ENCODE assay signal across 19 cellular contexts in genomic region chr4:88745581-88746163, GRCh38. TPM values are rescaled to one million over a fixed set of nuclear protein-coding genes. Genes with fewer than 3 reads are reported as not detected.
A peak's percentile ranks its signal among the peaks of the same experiment; 100 is the strongest.
DNase-seq lines count a peak whose midpoint lies in the region; ATAC-seq, FAIRE-seq and TF ChIP-seq lines count a peak whose summit lies in the region.
"Had no signal": no experiment of that assay in that cellular context is flagged by ENCODE, and none has a peak within 500 bp of the region (broad histone marks: within the 10 kb centered on the region; RNA-seq: fewer than 3 reads in every experiment).

No MANE protein-coding gene starts in this region.

- no peak overlapping the region for H3K4ac ChIP-seq in mesenchymal stem cell (ENCODE audit: low read depth in 1 of 2, low read length in 2 of 2)

- H2BK120ac ChIP-seq in mesenchymal stem cell (ENCODE audit: low read depth, low read length): no peak overlapping the region

- no peak for TF ChIP-seq CTCF in astrocyte (IDR thresholded peaks at IDR 0.05; ENCODE audit: insufficient read depth, low read depth, low read length)
- no peak for TF ChIP-seq CTCF in cardiac muscle cell (IDR thresholded peaks at IDR 0.05; ENCODE audit: low read depth, low read length)
- TF ChIP-seq CTCF in tibial artery (IDR thresholded peaks at IDR 0.05): no peak
- no peak for TF ChIP-seq CTCF in GM13976 (IDR thresholded peaks at IDR 0.05; ENCODE audit: borderline replicate concordance, control extremely low read depth, extremely low read depth, insufficient read depth, missing control alignments)

- no peaks in the 10 kb centered on the region for H3K9me3 ChIP-seq in astrocyte (ENCODE audit: insufficient read depth, low read depth, low read length)
- no peaks in the 10 kb centered on the region for H3K9me3 ChIP-seq in cardiac muscle cell (ENCODE audit: low read depth)
- no peaks in the 10 kb centered on the region for H3K9me3 ChIP-seq in mesenchymal stem cell (ENCODE audit: control insufficient read depth, low read length)
- H3K9me3 ChIP-seq in tibial artery: no peaks in the 10 kb centered on the region

- H3K27me3 ChIP-seq in astrocyte (ENCODE audit: insufficient read depth, low read length): no peaks in the 10 kb centered on the region
- no peaks in the 10 kb centered on the region for H3K27me3 ChIP-seq in cardiac muscle cell
- H3K27me3 ChIP-seq in mesenchymal stem cell (ENCODE audit: control insufficient read depth in 1 of 2, insufficient read depth in 1 of 2, low read length in 2 of 2): no peaks in the 10 kb centered on the region
- no peaks in the 10 kb centered on the region for H3K27me3 ChIP-seq in tibial artery

- H2BK15ac ChIP-seq in mesenchymal stem cell (ENCODE audit: low read depth, poor library complexity, severe bottlenecking): no peak overlapping the region

- intact Hi-C loops in tibial artery (cut with DNase I; ENCODE audit: low total_unique reads): no loop called here

- H3K27ac Mint-ChIP-seq in astrocyte (ENCODE audit: unreplicated experiment): peak overlapping the region; percentile 21
- H3K27ac Mint-ChIP-seq: activated CD4-positive, alpha-beta T cell treated with anti-CD3 and anti-CD28 coated beads, Interleukin-2, amount 10 ng/mL, durations not matched to agents 7 days and 5 days; CD8-positive, alpha-beta memory T cell; natural killer cell; progenitor cell of endocrine pancreas had no signal

- no peak overlapping the region for H3K23ac ChIP-seq in mesenchymal stem cell (ENCODE audit: low read length in 2 of 2)

- H3K9ac ChIP-seq in astrocyte (ENCODE audit: low read length): no peak overlapping the region
- peak overlapping the region; percentile 32 for H3K9ac ChIP-seq in mesenchymal stem cell (ENCODE audit: low read length)

- in situ Hi-C loops in GM13976 (cut with MboI; ENCODE audit: low sequenced_read_pairs, unreplicated experiment): no loop called here

- H2AK5ac ChIP-seq in mesenchymal stem cell (ENCODE audit: low read length, severe bottlenecking): peak overlapping the region; percentile 93

- no peak overlapping the region for H3K4me3 ChIP-seq in astrocyte (ENCODE audit: insufficient read depth, low read depth, low read length)
- H3K4me3 ChIP-seq in cardiac muscle cell: no peak overlapping the region
- no peak overlapping the region for H3K4me3 ChIP-seq in mesenchymal stem cell (ENCODE audit: insufficient read depth in 1 of 2, low read depth in 1 of 2, low read length in 2 of 2)
- H3K4me3 ChIP-seq in tibial artery: no peak overlapping the region

- peaks cover 28% of the 10 kb centered on the region for H3K36me3 Mint-ChIP-seq in astrocyte (ENCODE audit: low read depth, unreplicated experiment)

- H3K36me3 ChIP-seq in astrocyte (ENCODE audit: insufficient read depth, low read length) (peaks cover 16% of the 10 kb centered on the region), cardiac muscle cell (peaks cover 70% of the 10 kb centered on the region), mesenchymal stem cell (ENCODE audit: control insufficient read depth in 1 of 2, insufficient read depth in 2 of 2, low read depth in 1 of 2, low read length in 2 of 2) (peaks cover 17 to 58% of the 10 kb centered on the region in 2 experiments), tibial artery (peaks cover 37 to 61% (median 37%) of the 10 kb centered on the region in 3 donors)

- H4K91ac ChIP-seq in mesenchymal stem cell (ENCODE audit: low read length): no peak overlapping the region

- H3K14ac ChIP-seq in mesenchymal stem cell (ENCODE audit: low read length in 2 of 2): no peak overlapping the region

- H4K20me1 ChIP-seq in astrocyte (ENCODE audit: insufficient read depth, low read length): no peaks in the 10 kb centered on the region

- H2BK5ac ChIP-seq in mesenchymal stem cell (ENCODE audit: low read depth, low read length, poor library complexity, severe bottlenecking): no peak overlapping the region

- no peak overlapping the region for H3K4me3 Mint-ChIP-seq in astrocyte (ENCODE audit: unreplicated experiment)
- H3K4me3 Mint-ChIP-seq: activated CD4-positive, alpha-beta T cell treated with anti-CD3 and anti-CD28 coated beads, Interleukin-2, amount 10 ng/mL, durations not matched to agents 7 days and 5 days; CD8-positive, alpha-beta memory T cell; natural killer cell had no signal

- no peak overlapping the region for H3K18ac ChIP-seq in mesenchymal stem cell (ENCODE audit: low read depth in 1 of 2, low read length in 2 of 2)

- no peak overlapping the region for H3K4me2 ChIP-seq in astrocyte (ENCODE audit: low read length)
- H3K4me2 ChIP-seq in mesenchymal stem cell (ENCODE audit: low read length, poor library complexity, severe bottlenecking): no peak overlapping the region

- H3K9me3 Mint-ChIP-seq in astrocyte (ENCODE audit: unreplicated experiment): no peaks in the 10 kb centered on the region
- H3K9me3 Mint-ChIP-seq: activated CD4-positive, alpha-beta T cell treated with anti-CD3 and anti-CD28 coated beads, Interleukin-2, amount 10 ng/mL, durations not matched to agents 7 days and 5 days; CD8-positive, alpha-beta memory T cell; natural killer cell had no signal

- H3K4me1 Mint-ChIP-seq in astrocyte (ENCODE audit: low read depth, unreplicated experiment): peaks cover 29% of the 10 kb centered on the region
- H3K4me1 Mint-ChIP-seq: activated CD4-positive, alpha-beta T cell treated with anti-CD3 and anti-CD28 coated beads, Interleukin-2, amount 10 ng/mL, durations not matched to agents 7 days and 5 days; CD8-positive, alpha-beta memory T cell; natural killer cell had no signal

- H3K27ac ChIP-seq in astrocyte (ENCODE audit: low read depth, low read length): no peak overlapping the region
- peak overlapping the region; percentile 52 for H3K27ac ChIP-seq in cardiac muscle cell
- H3K27ac ChIP-seq in mesenchymal stem cell (ENCODE audit: low read length, poor library complexity, severe bottlenecking): peak overlapping the region; percentile 41
- H3K27ac ChIP-seq in tibial artery: peak overlapping the region; percentile 51 to 56
- H3K27ac ChIP-seq: HL-60, RWPE1 had no signal

- no peaks in the 10 kb centered on the region for H3K27me3 Mint-ChIP-seq in astrocyte (ENCODE audit: low read depth, unreplicated experiment)
- H3K27me3 Mint-ChIP-seq: activated CD4-positive, alpha-beta T cell treated with anti-CD3 and anti-CD28 coated beads, Interleukin-2, amount 10 ng/mL, durations not matched to agents 7 days and 5 days; CD8-positive, alpha-beta memory T cell; progenitor cell of endocrine pancreas had no signal

- 100% methylated on average over 1 of the region's 1 CpG for WGBS in mesenchymal stem cell

- peak; percentile 64 for FAIRE-seq in astrocyte (lab: Jason Lieb, UNC)
- FAIRE-seq: TTC549 had no signal

- H3K79me1 ChIP-seq in mesenchymal stem cell (replicated peaks; ENCODE audit: low read length, poor library complexity, severe bottlenecking): no peaks in the 10 kb centered on the region

- H4K8ac ChIP-seq in mesenchymal stem cell (ENCODE audit: low read length): no peak overlapping the region

- H3K4me1 ChIP-seq in astrocyte (ENCODE audit: insufficient read depth, low read length) (peaks cover 15% of the 10 kb centered on the region), cardiac muscle cell (ENCODE audit: low read depth) (peaks cover 6% of the 10 kb centered on the region), mesenchymal stem cell (ENCODE audit: control insufficient read depth, insufficient read depth, low read depth, low read length) (peaks cover 2% of the 10 kb centered on the region), tibial artery (peaks cover 0 to 42% (median 20%) of the 10 kb centered on the region in 4 donors)

- H2BK12ac ChIP-seq in mesenchymal stem cell (ENCODE audit: low read length in 2 of 2): no peak overlapping the region

- H3K79me2 ChIP-seq in astrocyte (ENCODE audit: insufficient read depth, low read length): no peaks in the 10 kb centered on the region

- H2AFZ ChIP-seq in astrocyte (ENCODE audit: low read depth, low read length): no peak overlapping the region
- H2AFZ ChIP-seq in mesenchymal stem cell (ENCODE audit: low read depth, low read length): no peak overlapping the region

- ATAC-seq in GM18520 (IDR thresholded peaks at IDR 0.05; ENCODE audit: unreplicated experiment): no peak
- ATAC-seq: natural killer cell had no signal

- DNase-seq in astrocyte (ENCODE audit: low read depth) (no peak), cardiac muscle cell (ENCODE audit: low read depth in 1 of 2, low spot score in 1 of 2) (no peak), mesenchymal stem cell (no peak), tibial artery (no peak), GM13976 (ENCODE audit: low spot score) (no peak), NCI-H1092 (lab: John Stamatoyannopoulos, UW) (no peak)
- DNase-seq: activated CD4-positive, alpha-beta T cell treated with anti-CD3 and anti-CD28 coated beads, Interleukin-2, amount 10 ng/mL, durations not matched to agents 7 days and 5 days; activated naive CD4-positive, alpha-beta T cell; CD8-positive, alpha-beta memory T cell; DMS79; natural killer cell; NCI-H1930; stimulated activated CD4-positive, alpha-beta T cell treated with anti-CD3 and anti-CD28 coated beads, Interleukin-12 subunit alpha, Interleukin-12 subunit beta, amount 100 ng/mL, for 4 hours; SW 1271 had no signal

RNA-seq across cellular contexts. Expression of gene NAP1L5, which starts 48.0 kb away (rescaled TPM):
- 3.9 and 4.7 TPM in 2 replicates for total RNA-seq in astrocyte
- 3.0 and 3.2 TPM in 2 replicates for total RNA-seq in cardiac muscle cell
- polyA plus RNA-seq in cardiac muscle cell: 2.6 and 5.1 TPM in 2 replicates
- polyA plus RNA-seq in mesenchymal stem cell (2013, experiment 1 of 2): 9.1 TPM
- 9.6 TPM for polyA plus RNA-seq in mesenchymal stem cell (2013, experiment 2 of 2)
